ENCODE assay signal across 10 cellular contexts in the genomic region with DNA sequence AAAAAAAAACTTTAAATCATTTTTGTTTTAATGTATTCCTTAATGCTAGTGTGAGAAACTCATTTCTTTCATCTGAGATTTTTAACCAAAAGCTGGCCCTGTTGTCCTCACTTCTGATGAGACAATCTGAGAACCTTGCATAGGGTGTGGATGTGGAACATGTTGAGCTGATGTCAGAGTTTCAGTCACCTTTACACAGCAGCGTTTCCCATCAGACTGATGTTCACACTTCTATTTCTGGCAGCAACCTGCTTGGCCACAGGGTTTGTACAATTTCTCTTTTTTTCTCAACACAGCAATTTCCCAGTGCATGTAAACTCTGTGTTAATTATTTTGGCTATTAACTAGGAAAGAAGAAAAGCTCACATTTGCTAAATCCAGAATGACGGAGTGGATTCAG.
A peak's percentile ranks its signal among the peaks of the same experiment; 100 is the strongest.
DNase-seq lines count a peak whose midpoint lies in the region; ATAC-seq and TF ChIP-seq lines count a peak whose summit lies in the region.
"Had no signal": no experiment of that assay in that cellular context is flagged by ENCODE, and none has a peak within 500 bp of the region (broad histone marks: within the 10 kb centered on the region; RNA-seq: fewer than 3 reads in every experiment).

No MANE protein-coding gene starts in this region.

- ATAC-seq in HG02970 (IDR thresholded peaks at IDR 0.05; ENCODE audit: low FRiP score, unreplicated experiment): peak; percentile 79
- peak; percentile 73 for ATAC-seq in activated CD8-positive, alpha-beta T cell treated with anti-CD3 and anti-CD28 coated beads, Interleukin-2, amount 10 ng/mL, durations not matched to agents 7 days and 5 days
- no peak for ATAC-seq in left lobe of liver

- H3K4me1 Mint-ChIP-seq in activated CD8-positive, alpha-beta T cell treated with anti-CD3 and anti-CD28 coated beads, Interleukin-2, amount 10 ng/mL, durations not matched to agents 7 days and 5 days (ENCODE audit: low read depth): peaks cover 61% of the 10 kb centered on the region

- H3K4me3 Mint-ChIP-seq in activated CD8-positive, alpha-beta T cell treated with anti-CD3 and anti-CD28 coated beads, Interleukin-2, amount 10 ng/mL, durations not matched to agents 7 days and 5 days: no peak overlapping the region
- H3K4me3 Mint-ChIP-seq: CD4-positive, CD25-positive, alpha-beta regulatory T cell had no signal

- peaks cover 16% of the 10 kb centered on the region for H3K36me3 Mint-ChIP-seq in activated CD8-positive, alpha-beta T cell treated with anti-CD3 and anti-CD28 coated beads, Interleukin-2, amount 10 ng/mL, durations not matched to agents 7 days and 5 days (ENCODE audit: low read depth)
- H3K36me3 Mint-ChIP-seq: CD4-positive, CD25-positive, alpha-beta regulatory T cell had no signal

- H3K27ac Mint-ChIP-seq in activated CD8-positive, alpha-beta T cell treated with anti-CD3 and anti-CD28 coated beads, Interleukin-2, amount 10 ng/mL, durations not matched to agents 7 days and 5 days: peak overlapping the region; percentile 82

- peaks cover 4% of the 10 kb centered on the region for H3K9me3 Mint-ChIP-seq in activated CD8-positive, alpha-beta T cell treated with anti-CD3 and anti-CD28 coated beads, Interleukin-2, amount 10 ng/mL, durations not matched to agents 7 days and 5 days (ENCODE audit: insufficient read depth)

- CTCF ChIA-PET in GM10248 (lab: Yijun Ruan, JAX): interaction anchor here (0.7 to 4.0 kb wide), 18 partner anchors 11 to 415 kb away, joined by 3 to 25 read pairs (median 4); no protein-coding TSS in a partner anchor
- CTCF ChIA-PET in activated CD8-positive, alpha-beta T cell treated with anti-CD3 and anti-CD28 coated beads, Interleukin-2, amount 10 ng/mL, durations not matched to agents 7 days and 5 days (lab: Charles Lee): interaction anchor here (0.6 to 1.6 kb wide), 9 partner anchors 15 to 288 kb away, joined by 3 to 6 read pairs (median 4); no protein-coding TSS in a partner anchor

- no peak for TF ChIP-seq CTCF in GM10248 (IDR thresholded peaks at IDR 0.05; ENCODE audit: control extremely low read depth, extremely low read depth, low read depth, missing control alignments)

- POLR2A ChIA-PET in GM10248 (lab: Yijun Ruan, JAX): interaction anchor here (0.7 to 1.8 kb wide), 4 partner anchors 15 to 68 kb away, joined by 3 to 26 read pairs (median 4); no protein-coding TSS in a partner anchor
- POLR2A ChIA-PET in activated CD8-positive, alpha-beta T cell treated with anti-CD3 and anti-CD28 coated beads, Interleukin-2, amount 10 ng/mL, durations not matched to agents 7 days and 5 days (lab: Charles Lee): interaction anchor here (1.2 to 3.0 kb wide), 3 partner anchors 29 to 224 kb away, joined by 5 to 20 read pairs (median 11); a partner anchor contains a TSS

- DNase-seq in GM10248 (ENCODE audit: extremely low spot score) (peak; percentile 37), GM19240 (ENCODE audit: insufficient read length, low spot score) (peak; percentile 18), NCI-H2196 (lab: John Stamatoyannopoulos, UW; ENCODE audit: unreplicated experiment) (no peak), left lobe of liver (ENCODE audit: low spot score) (no peak), NCI-H345 treated with DMSO at 0.1 percent for 48 hours (lab: John Stamatoyannopoulos, UW; ENCODE audit: unreplicated experiment) (no peak), NCI-H2029 treated with DMSO at 0.1 percent for 48 hours (lab: John Stamatoyannopoulos, UW) (no peak)
- DNase-seq in activated CD8-positive, alpha-beta T cell treated with anti-CD3 and anti-CD28 coated beads, Interleukin-2, amount 10 ng/mL, durations not matched to agents 7 days and 5 days: peak; percentile 44
- DNase-seq: esophagus squamous epithelium had no signal

- no peaks in the 10 kb centered on the region for H3K27me3 Mint-ChIP-seq in activated CD8-positive, alpha-beta T cell treated with anti-CD3 and anti-CD28 coated beads, Interleukin-2, amount 10 ng/mL, durations not matched to agents 7 days and 5 days (ENCODE audit: low read depth)
- H3K27me3 Mint-ChIP-seq: CD4-positive, CD25-positive, alpha-beta regulatory T cell had no signal

Comparison
In these comparisons a context has a peak if more than half of its experiments do, and no peak if none do; other contexts are left out.
1. DNase-seq: peak in GM10248 (single experiment), GM19240 (single experiment) and activated CD8-positive, alpha-beta T cell treated with anti-CD3 and anti-CD28 coated beads, Interleukin-2, amount 10 ng/mL, durations not matched to agents 7 days and 5 days (single experiment); none in NCI-H2196 (single experiment), left lobe of liver (single experiment), NCI-H345 treated with DMSO at 0.1 percent for 48 hours (single experiment) and NCI-H2029 treated with DMSO at 0.1 percent for 48 hours (single experiment).